In the genomic region with DNA sequence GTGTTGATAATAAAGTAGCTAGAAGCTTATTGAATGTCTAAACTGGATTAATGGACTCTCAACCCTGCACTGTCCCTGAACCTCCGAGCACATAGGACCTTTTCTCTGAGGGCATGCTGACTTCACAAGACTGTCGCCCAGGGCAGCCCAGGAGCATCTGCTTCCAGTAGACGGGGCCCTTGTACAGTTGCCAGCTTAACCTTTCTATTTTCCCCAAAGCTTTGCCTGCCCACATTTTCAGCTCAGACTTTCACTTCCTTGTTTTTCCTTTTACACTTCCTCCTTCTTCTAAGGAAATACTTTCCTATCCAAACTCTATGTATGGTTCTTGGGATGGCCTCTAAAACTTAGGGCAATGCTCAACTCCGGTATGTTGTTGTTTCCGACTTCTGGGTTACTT, we compare ENCODE assay signal across 18 cellular contexts. TPM values are rescaled to one million over a fixed set of nuclear protein-coding genes. Genes with fewer than 3 reads are reported as not detected.
DNase-seq lines count a peak whose midpoint lies in the region; ATAC-seq and TF ChIP-seq lines count a peak whose summit lies in the region.
"Had no signal": no experiment of that assay in that cellular context is flagged by ENCODE, and none has a peak within 500 bp of the region (broad histone marks: within the 10 kb centered on the region; RNA-seq: fewer than 3 reads in every experiment).

No MANE protein-coding gene starts in this region.

- intact Hi-C loops in dendritic cell treated with granulocyte-macrophage colony-stimulating factor and Interleukin-4, amounts not matched to agents 40 ng/mL and 50 ng/mL, for 4 days (cut with micrococcal nuclease) = loop anchor here (1.0 to 5.0 kb wide), 3 partner anchors 44 to 76 kb away; no protein-coding TSS in a partner anchor
- intact Hi-C loops in sciatic nerve (cut with DNase I) (no loop called here), PC-9 (cut with micrococcal nuclease; ENCODE audit: unreplicated experiment) (no loop called here)

- H3K4me1 ChIP-seq in PC-9 (replicated peaks; ENCODE audit: insufficient read depth) = peaks cover 12% of the 10 kb centered on the region

- H3K4me3 Mint-ChIP-seq in dendritic cell treated with granulocyte-macrophage colony-stimulating factor and Interleukin-4, amounts not matched to agents 40 ng/mL and 50 ng/mL, for 4 days = no peak overlapping the region
- no peak overlapping the region for H3K4me3 Mint-ChIP-seq in progenitor cell of endocrine pancreas (ENCODE audit: low read depth)
- H3K4me3 Mint-ChIP-seq: activated CD4-positive, alpha-beta memory T cell treated with anti-CD3 and anti-CD28 coated beads for 36 hours had no signal

- BruUV-seq in PC-9 (replicated peaks; lab: Mats Ljungman, UMichigan) = no TSS peak

- no peaks in the 10 kb centered on the region for H3K9me3 Mint-ChIP-seq in dendritic cell treated with granulocyte-macrophage colony-stimulating factor and Interleukin-4, amounts not matched to agents 40 ng/mL and 50 ng/mL, for 4 days
- H3K9me3 Mint-ChIP-seq in progenitor cell of endocrine pancreas (ENCODE audit: low read depth) = no peaks in the 10 kb centered on the region
- H3K9me3 Mint-ChIP-seq: activated CD4-positive, alpha-beta memory T cell treated with anti-CD3 and anti-CD28 coated beads for 36 hours; CD4-positive, alpha-beta T cell had no signal

- no peaks in the 10 kb centered on the region for H3K9me2 ChIP-seq in PC-9 (ENCODE audit: insufficient read depth)

- DNase-seq in NOMO-1 treated with dmso at 0.1 percent for 144 hours (lab: John Stamatoyannopoulos, UW; ENCODE audit: unreplicated experiment) (peak; percentile 92), sciatic nerve (ENCODE audit: low spot score) (no peak), progenitor cell of endocrine pancreas (ENCODE audit: low spot score, unreplicated experiment) (no peak), PC-9 (no peak), NCI-H2227 (lab: John Stamatoyannopoulos, UW; ENCODE audit: unreplicated experiment) (no peak)
- DNase-seq: activated CD4-positive, alpha-beta memory T cell treated with anti-CD3 and anti-CD28 coated beads for 36 hours; activated effector memory CD4-positive, alpha-beta T cell treated with anti-CD3 and anti-CD28 coated beads, Interleukin-2, amount 50 U/mL, for 16 hours; CD4-positive, alpha-beta T cell; mesendoderm; NCI-H146; NCI-H82 had no signal

- no peak overlapping the region for H3K4me3 ChIP-seq in PC-9
- H3K4me3 ChIP-seq: cardiac muscle cell had no signal

- H3K27me3 Mint-ChIP-seq in dendritic cell treated with granulocyte-macrophage colony-stimulating factor and Interleukin-4, amounts not matched to agents 40 ng/mL and 50 ng/mL, for 4 days = peaks cover 41% of the 10 kb centered on the region
- H3K27me3 Mint-ChIP-seq in progenitor cell of endocrine pancreas = peaks cover 24% of the 10 kb centered on the region

- H3K36me3 Mint-ChIP-seq in dendritic cell treated with granulocyte-macrophage colony-stimulating factor and Interleukin-4, amounts not matched to agents 40 ng/mL and 50 ng/mL, for 4 days (ENCODE audit: low read depth) = no peaks in the 10 kb centered on the region
- no peaks in the 10 kb centered on the region for H3K36me3 Mint-ChIP-seq in progenitor cell of endocrine pancreas (ENCODE audit: insufficient read depth)
- H3K36me3 Mint-ChIP-seq: activated CD4-positive, alpha-beta memory T cell treated with anti-CD3 and anti-CD28 coated beads for 36 hours had no signal

- no peak overlapping the region for H3K27ac ChIP-seq in PC-9
- H3K27ac ChIP-seq: cardiac muscle cell had no signal

- no peaks in the 10 kb centered on the region for H4K20me1 ChIP-seq in PC-9 (ENCODE audit: insufficient read depth)

- no peaks in the 10 kb centered on the region for H3K36me3 ChIP-seq in PC-9 (ENCODE audit: low read depth)
- H3K36me3 ChIP-seq: cardiac muscle cell had no signal

- ATAC-seq in sciatic nerve (peak; percentile 56), GM18861 (IDR thresholded peaks at IDR 0.05; ENCODE audit: unreplicated experiment) (no peak)

- TF ChIP-seq CTCF in GM12873 (IDR thresholded peaks at IDR 0.05; ENCODE audit: insufficient read depth, low read depth, low read length, missing control alignments) = peak; percentile 12
- no peak for TF ChIP-seq CTCF in progenitor cell of endocrine pancreas (IDR thresholded peaks at IDR 0.05; ENCODE audit: unreplicated experiment)
- TF ChIP-seq CTCF in PC-9 (conservative IDR thresholded peaks at IDR 0.05) = no peak

- CTCF ChIA-PET in PC-9 (lab: Charles Lee) = no interaction called here

- H3K4me1 Mint-ChIP-seq in dendritic cell treated with granulocyte-macrophage colony-stimulating factor and Interleukin-4, amounts not matched to agents 40 ng/mL and 50 ng/mL, for 4 days (ENCODE audit: low read depth) = peaks cover 74% of the 10 kb centered on the region
- H3K4me1 Mint-ChIP-seq in progenitor cell of endocrine pancreas (ENCODE audit: low read depth) = peaks cover 22% of the 10 kb centered on the region

- no peaks in the 10 kb centered on the region for H3F3A ChIP-seq in PC-9 (ENCODE audit: insufficient read depth, low read depth)

- no peak overlapping the region for H3K4me2 ChIP-seq in PC-9

- POLR2A ChIA-PET in PC-9 (lab: Charles Lee; ENCODE audit: unreplicated experiment) = no interaction called here

- no peaks in the 10 kb centered on the region for H3K9me3 ChIP-seq in PC-9 (ENCODE audit: insufficient read depth, low read depth)

- no peak overlapping the region; the same call in 1 of the 2 replicates for H2AFZ ChIP-seq in PC-9

- peak overlapping the region; percentile 39 for H3K27ac Mint-ChIP-seq in dendritic cell treated with granulocyte-macrophage colony-stimulating factor and Interleukin-4, amounts not matched to agents 40 ng/mL and 50 ng/mL, for 4 days
- no peak overlapping the region for H3K27ac Mint-ChIP-seq in progenitor cell of endocrine pancreas
- H3K27ac Mint-ChIP-seq: activated CD4-positive, alpha-beta memory T cell treated with anti-CD3 and anti-CD28 coated beads for 36 hours; CD4-positive, alpha-beta T cell; T-helper 1 cell treated with Interleukin-12 subunit alpha and Interleukin-12 subunit beta and Interleukin-4 antibody, amounts not matched to agents 30 μg/mL and 1 μg/mL, for 36 hours had no signal

- H3K27me3 ChIP-seq in PC-9 (ENCODE audit: insufficient read depth, low read depth) = no peaks in the 10 kb centered on the region

- no peaks in the 10 kb centered on the region for H3K79me2 ChIP-seq in PC-9 (ENCODE audit: low read depth)

RNA-seq across cellular contexts. Expression of gene VWA3B, which starts 1.3 kb away (rescaled TPM):
- total RNA-seq in sciatic nerve (0.80 TPM), progenitor cell of endocrine pancreas (0.12 and 0.47 TPM in 2 replicates), PC-9 (2021) (not detected in 2 replicates)
- total RNA-seq: activated CD4-positive, alpha-beta memory T cell treated with anti-CD3 and anti-CD28 coated beads for 36 hours; CD4-positive, alpha-beta T cell; H4; renal cortical epithelial cell had no signal
